Comparison of ENCODE assay signal across 23 cellular contexts in the genomic region with DNA sequence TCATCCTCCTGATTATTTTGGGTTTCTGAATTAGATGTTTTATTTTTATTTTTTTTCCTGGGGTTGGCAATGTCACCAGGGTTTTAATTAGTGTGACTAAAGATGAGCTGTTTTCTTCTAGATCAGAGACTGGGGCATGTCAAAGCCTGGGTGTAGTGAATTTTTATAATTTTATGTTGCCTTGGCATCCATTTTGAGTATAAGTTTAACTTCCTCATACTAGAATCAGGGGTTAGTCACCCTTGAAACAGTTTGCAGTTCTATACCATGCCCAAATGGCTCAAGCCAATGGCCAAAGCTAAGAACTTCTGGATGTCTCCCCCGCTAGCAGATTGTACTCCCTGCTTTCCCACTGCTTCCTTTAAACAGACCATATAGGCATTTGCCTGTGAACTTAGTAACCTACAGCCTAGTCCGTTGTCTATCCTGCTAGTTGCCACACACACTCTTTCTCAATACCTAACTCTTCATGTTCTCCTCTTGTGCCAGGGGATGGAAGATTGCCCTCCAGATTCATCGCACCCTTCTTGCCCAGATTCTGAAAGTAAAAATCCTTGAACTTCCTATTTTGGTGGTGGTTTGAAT. TPM values are rescaled to one million over a fixed set of nuclear protein-coding genes. Genes with fewer than 3 reads are reported as not detected.
A peak's percentile ranks its signal among the peaks of the same experiment; 100 is the strongest.
DNase-seq lines count a peak whose midpoint lies in the region; ATAC-seq and TF ChIP-seq lines count a peak whose summit lies in the region.
"Had no signal": no experiment of that assay in that cellular context is flagged by ENCODE, and none has a peak within 500 bp of the region (broad histone marks: within the 10 kb centered on the region; RNA-seq: fewer than 3 reads in every experiment).

No MANE protein-coding gene starts in this region.

- no peaks in the 10 kb centered on the region for H3K27me3 Mint-ChIP-seq in mesothelial cell of epicardium (ENCODE audit: low read depth)
- H3K27me3 Mint-ChIP-seq: CD4-positive, CD25-positive, alpha-beta regulatory T cell had no signal

- TF ChIP-seq CTCF in KMS-11 (conservative IDR thresholded peaks at IDR 0.05; ENCODE audit: low read depth, low read length) (no peak), mesothelial cell of epicardium (IDR thresholded peaks at IDR 0.05; ENCODE audit: unreplicated experiment) (no peak)

- H4K20me1 ChIP-seq in KMS-11 (ENCODE audit: insufficient read depth): no peaks in the 10 kb centered on the region

- no peaks in the 10 kb centered on the region for H3K79me2 ChIP-seq in KMS-11 (ENCODE audit: insufficient read depth, low read depth)

- no peak overlapping the region for H3K4me3 Mint-ChIP-seq in stimulated activated effector memory CD8-positive, alpha-beta T cell treated with anti-CD3 and anti-CD28 coated beads, Interleukin-12 subunit alpha, Interleukin-12 subunit beta, amount 100 ng/mL, for 72 hours
- no peak overlapping the region for H3K4me3 Mint-ChIP-seq in mesothelial cell of epicardium
- H3K4me3 Mint-ChIP-seq: activated CD8-positive, alpha-beta T cell treated with anti-CD3 and anti-CD28 coated beads for 36 hours; CD4-positive, CD25-positive, alpha-beta regulatory T cell; HFFc6 had no signal

- no peaks in the 10 kb centered on the region for H3K27me3 ChIP-seq in KMS-11 (ENCODE audit: insufficient read depth, low read depth)
- H3K27me3 ChIP-seq: adrenal gland, gastrocnemius medialis, right lobe of liver, stomach, tibial nerve had no signal

- peak; percentile 17 for DNase-seq in NOMO-1 treated with DMSO at 0.1 percent for 48 hours (lab: John Stamatoyannopoulos, UW; ENCODE audit: unreplicated experiment)
- no peak for DNase-seq in epithelial cell of prostate (ENCODE audit: low read depth, low spot score)
- DNase-seq in stimulated activated effector memory CD8-positive, alpha-beta T cell treated with anti-CD3 and anti-CD28 coated beads, Interleukin-12 subunit alpha, Interleukin-12 subunit beta, amount 100 ng/mL, for 72 hours (ENCODE audit: low spot score in 2 of 2): no peak
- no peak for DNase-seq in mesothelial cell of epicardium (ENCODE audit: low spot score in 2 of 2, unreplicated experiment in 2 of 2)
- DNase-seq: activated CD4-positive, alpha-beta T cell treated with anti-CD3 and anti-CD28 coated beads for 1 hour; activated CD8-positive, alpha-beta T cell treated with anti-CD3 and anti-CD28 coated beads for 36 hours; activated gamma-delta T cell; adrenal gland; CD4-positive, CD25-positive, alpha-beta regulatory T cell; effector CD4-positive, alpha-beta T cell; gastrocnemius medialis; HFFc6; hypothalamus; NCI-H1048; NCI-H2029; NCI-H226; right lobe of liver; stomach had no signal

- H3K4me2 ChIP-seq in KMS-11: peak overlapping the region; percentile 40; the same call in 1 of the 2 replicates

- H3K36me3 ChIP-seq in KMS-11 (ENCODE audit: insufficient read depth): no peaks in the 10 kb centered on the region
- H3K36me3 ChIP-seq: adrenal gland, gastrocnemius medialis, right lobe of liver, stomach, tibial nerve had no signal

- H3K4me3 ChIP-seq in KMS-11 (IDR thresholded peaks at IDR 0.05; ENCODE audit: insufficient read depth, low read depth, low read length): no peak overlapping the region
- H3K4me3 ChIP-seq: adrenal gland, gastrocnemius medialis, right lobe of liver, stomach, tibial nerve had no signal

- no peaks in the 10 kb centered on the region for H3K36me3 Mint-ChIP-seq in stimulated activated effector memory CD8-positive, alpha-beta T cell treated with anti-CD3 and anti-CD28 coated beads, Interleukin-12 subunit alpha, Interleukin-12 subunit beta, amount 100 ng/mL, for 72 hours
- H3K36me3 Mint-ChIP-seq in mesothelial cell of epicardium: peaks cover 4% of the 10 kb centered on the region
- H3K36me3 Mint-ChIP-seq: CD4-positive, CD25-positive, alpha-beta regulatory T cell had no signal

- no peak overlapping the region; the same call in 1 of the 2 replicates for H3K9ac ChIP-seq in KMS-11

- peak overlapping the region; percentile 43 for H2AFZ ChIP-seq in KMS-11 (ENCODE audit: low read depth)

- H3K27ac ChIP-seq in KMS-11 (peak overlapping the region; percentile 75), epithelial cell of prostate (peak overlapping the region; percentile 32)
- H3K27ac ChIP-seq: adrenal gland, gastrocnemius medialis, right lobe of liver, stomach, tibial nerve had no signal

- H3K9me3 Mint-ChIP-seq in stimulated activated effector memory CD8-positive, alpha-beta T cell treated with anti-CD3 and anti-CD28 coated beads, Interleukin-12 subunit alpha, Interleukin-12 subunit beta, amount 100 ng/mL, for 72 hours: no peaks in the 10 kb centered on the region
- H3K9me3 Mint-ChIP-seq in mesothelial cell of epicardium: peaks cover 12% of the 10 kb centered on the region
- H3K9me3 Mint-ChIP-seq: HFFc6 had no signal

- peaks cover 18% of the 10 kb centered on the region for H3K4me1 Mint-ChIP-seq in stimulated activated effector memory CD8-positive, alpha-beta T cell treated with anti-CD3 and anti-CD28 coated beads, Interleukin-12 subunit alpha, Interleukin-12 subunit beta, amount 100 ng/mL, for 72 hours
- H3K4me1 Mint-ChIP-seq in mesothelial cell of epicardium: no peaks in the 10 kb centered on the region
- H3K4me1 Mint-ChIP-seq: CD4-positive, CD25-positive, alpha-beta regulatory T cell had no signal

- ATAC-seq in stimulated activated effector memory CD8-positive, alpha-beta T cell treated with anti-CD3 and anti-CD28 coated beads, Interleukin-12 subunit alpha, Interleukin-12 subunit beta, amount 100 ng/mL, for 72 hours: no peak
- ATAC-seq in GM21526 (IDR thresholded peaks at IDR 0.05; ENCODE audit: low FRiP score, unreplicated experiment) (no peak), HG03108 (IDR thresholded peaks at IDR 0.05; ENCODE audit: unreplicated experiment) (no peak)
- ATAC-seq: Right ventricle myocardium inferior had no signal

- peaks cover 26% of the 10 kb centered on the region for H3K4me1 ChIP-seq in KMS-11 (ENCODE audit: low read depth, poor library complexity, severe bottlenecking)
- H3K4me1 ChIP-seq: adrenal gland, right lobe of liver, stomach, tibial nerve had no signal

- peak overlapping the region; percentile 88 for H3K27ac Mint-ChIP-seq in stimulated activated effector memory CD8-positive, alpha-beta T cell treated with anti-CD3 and anti-CD28 coated beads, Interleukin-12 subunit alpha, Interleukin-12 subunit beta, amount 100 ng/mL, for 72 hours
- H3K27ac Mint-ChIP-seq in mesothelial cell of epicardium: no peak overlapping the region
- H3K27ac Mint-ChIP-seq: CD4-positive, CD25-positive, alpha-beta regulatory T cell; HFFc6 had no signal

RNA-seq across cellular contexts. Expression of a gene that starts 54.5 kb away (rescaled TPM):
- 0.25 to 0.58 TPM (median 0.27 TPM) in 3 replicates for total RNA-seq in mesothelial cell of epicardium
